10 cellular contexts compared by ENCODE assay signal in the genomic region with DNA sequence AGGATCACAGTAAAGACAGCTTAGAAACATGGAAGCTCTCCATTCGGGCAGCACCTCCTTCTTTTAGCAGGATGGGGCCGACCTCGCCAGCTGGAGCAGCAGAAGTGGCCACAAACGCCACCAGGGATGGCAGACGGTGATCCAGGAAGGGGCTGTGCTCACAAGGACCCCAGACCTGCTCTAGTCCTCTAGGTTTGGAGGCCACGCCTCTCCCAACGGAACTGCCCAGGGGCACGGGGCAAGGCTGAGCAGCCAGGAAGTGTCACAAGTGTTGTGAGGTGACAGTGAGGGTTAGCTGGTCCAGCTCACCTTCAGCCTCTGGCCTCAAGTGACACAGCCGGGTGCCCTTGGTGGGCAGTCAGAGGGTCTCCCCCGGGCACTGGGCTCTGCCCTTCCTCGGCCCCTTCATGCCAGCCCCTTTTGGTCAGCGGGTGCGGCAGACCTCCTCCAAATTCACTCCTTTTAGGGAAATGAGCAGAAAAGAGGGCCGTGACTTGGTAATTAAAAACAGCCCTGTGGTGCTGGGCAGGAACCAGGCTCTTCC. TPM values are rescaled to one million over a fixed set of nuclear protein-coding genes. Genes with fewer than 3 reads are reported as not detected.
A peak's percentile ranks its signal among the peaks of the same experiment; 100 is the strongest.
DNase-seq lines count a peak whose midpoint lies in the region; FAIRE-seq and TF ChIP-seq lines count a peak whose summit lies in the region.
"Had no signal": no experiment of that assay in that cellular context is flagged by ENCODE, and none has a peak within 500 bp of the region (broad histone marks: within the 10 kb centered on the region; RNA-seq: fewer than 3 reads in every experiment).

No MANE protein-coding gene starts in this region.

- no peak overlapping the region for H3K4me3 Mint-ChIP-seq in activated T-helper 2 cell treated with anti-CD3 and anti-CD28 coated beads, Interferon-gamma antibody, Interleukin-2, Interleukin-4, amounts not matched to agents 10 μg/mL and 5 μg/mL and 100 μg/mL, durations not matched to agents 14 hours and 24 hours and 36 hours (ENCODE audit: low read depth)
- H3K4me3 Mint-ChIP-seq: activated CD4-positive, alpha-beta T cell treated with anti-CD3 and anti-CD28 coated beads, Interleukin-2, amount 10 ng/mL, durations not matched to agents 24 days and 14 days had no signal

- DNase-seq in SK-N-MC (ENCODE audit: low read depth, low spot score) (no peak), fibroblast of villous mesenchyme (ENCODE audit: low read depth) (peak; percentile 39), ovary (no peak), frontal cortex (ENCODE audit: low spot score in 2 of 2) (no peak), NCI-H2081 treated with DMSO at 0.1 percent for 48 hours (lab: John Stamatoyannopoulos, UW) (no peak), RPMI8226 (no peak)
- no peak for DNase-seq in activated T-helper 2 cell treated with anti-CD3 and anti-CD28 coated beads, Interferon-gamma antibody, Interleukin-2, Interleukin-4, amounts not matched to agents 10 μg/mL and 5 μg/mL and 100 μg/mL, durations not matched to agents 14 hours and 24 hours and 36 hours (ENCODE audit: low spot score)
- DNase-seq: activated CD4-positive, alpha-beta T cell treated with anti-CD3 and anti-CD28 coated beads, Interleukin-2, amount 10 ng/mL, durations not matched to agents 24 days and 14 days; stimulated activated CD4-positive, alpha-beta T cell treated with anti-CD3 and anti-CD28 coated beads, Interleukin-15, amount 100 ng/mL, for 24 hours had no signal

- H3K36me3 ChIP-seq in BLaER1 treated with 17β-estradiol and CSF1 and Interleukin-3, amounts not matched to agents 10 nM and 100 nM: peaks cover 0 to 39% (median 8%) of the 10 kb centered on the region in 11 experiments; a peak in 12 of 22 replicates
- no peaks in the 10 kb centered on the region for H3K36me3 ChIP-seq in SK-N-MC (ENCODE audit: insufficient read depth, low read length)
- H3K36me3 ChIP-seq in ovary: no peaks in the 10 kb centered on the region

- no peaks in the 10 kb centered on the region for H3K9me3 ChIP-seq in BLaER1 treated with 17β-estradiol and CSF1 and Interleukin-3, amounts not matched to agents 10 nM and 100 nM (replicated peaks in 1 of 11)
- H3K9me3 ChIP-seq in SK-N-MC (ENCODE audit: low read depth, low read length): no peaks in the 10 kb centered on the region
- H3K9me3 ChIP-seq in ovary: no peaks in the 10 kb centered on the region

- no peaks in the 10 kb centered on the region for H3K36me3 Mint-ChIP-seq in activated T-helper 2 cell treated with anti-CD3 and anti-CD28 coated beads, Interferon-gamma antibody, Interleukin-2, Interleukin-4, amounts not matched to agents 10 μg/mL and 5 μg/mL and 100 μg/mL, durations not matched to agents 14 hours and 24 hours and 36 hours (ENCODE audit: low read depth)

- intact Hi-C loops in ovary (cut with DNase I): loop anchor here in 2 of 4 donors (5.0 kb wide), 2 partner anchors 40 to 45 kb away; partner anchors contain the start of gene TIMP2 (in 1 of the 2)
- intact Hi-C loops in activated T-helper 2 cell treated with anti-CD3 and anti-CD28 coated beads, Interferon-gamma antibody, Interleukin-2, Interleukin-4, amounts not matched to agents 10 μg/mL and 5 μg/mL and 100 μg/mL, durations not matched to agents 14 hours and 24 hours and 36 hours (cut with micrococcal nuclease): no loop called here

- H3K27me3 ChIP-seq in BLaER1 treated with 17β-estradiol and CSF1 and Interleukin-3, amounts not matched to agents 10 nM and 100 nM: no peaks in the 10 kb centered on the region
- H3K27me3 ChIP-seq in ovary: no peaks in the 10 kb centered on the region

- H3K4me2 ChIP-seq in BLaER1 treated with 17β-estradiol and CSF1 and Interleukin-3, amounts not matched to agents 10 nM and 100 nM: peak overlapping the region; percentile 87 to 98 (median 95)

- no peak for TF ChIP-seq EP300 in ovary (IDR thresholded peaks at IDR 0.05)

- H3K4me3 ChIP-seq in BLaER1 treated with 17β-estradiol and CSF1 and Interleukin-3, amounts not matched to agents 10 nM and 100 nM: peak overlapping the region; percentile 24 to 57 (median 42); a peak in 13 of 20 replicates
- no peak overlapping the region for H3K4me3 ChIP-seq in SK-N-MC
- no peak overlapping the region for H3K4me3 ChIP-seq in fibroblast of villous mesenchyme (ENCODE audit: low read depth, low read length)
- H3K4me3 ChIP-seq in ovary: no peak overlapping the region

- peaks cover 98 to 100% (median 100%) of the 10 kb centered on the region in 10 experiments for H3K4me1 ChIP-seq in BLaER1 treated with 17β-estradiol and CSF1 and Interleukin-3, amounts not matched to agents 10 nM and 100 nM
- H3K4me1 ChIP-seq in ovary (ENCODE audit: insufficient read depth): peaks cover 42% of the 10 kb centered on the region

- no peak overlapping the region for H3K27ac Mint-ChIP-seq in activated T-helper 2 cell treated with anti-CD3 and anti-CD28 coated beads, Interferon-gamma antibody, Interleukin-2, Interleukin-4, amounts not matched to agents 10 μg/mL and 5 μg/mL and 100 μg/mL, durations not matched to agents 14 hours and 24 hours and 36 hours

- H3K27me3 Mint-ChIP-seq in activated T-helper 2 cell treated with anti-CD3 and anti-CD28 coated beads, Interferon-gamma antibody, Interleukin-2, Interleukin-4, amounts not matched to agents 10 μg/mL and 5 μg/mL and 100 μg/mL, durations not matched to agents 14 hours and 24 hours and 36 hours (ENCODE audit: low read depth): peaks cover 6% of the 10 kb centered on the region

- H3K4me1 Mint-ChIP-seq in activated T-helper 2 cell treated with anti-CD3 and anti-CD28 coated beads, Interferon-gamma antibody, Interleukin-2, Interleukin-4, amounts not matched to agents 10 μg/mL and 5 μg/mL and 100 μg/mL, durations not matched to agents 14 hours and 24 hours and 36 hours (ENCODE audit: low read depth): peaks cover 18% of the 10 kb centered on the region

- H3K9ac ChIP-seq in BLaER1 treated with 17β-estradiol and CSF1 and Interleukin-3, amounts not matched to agents 10 nM and 100 nM: peak overlapping the region; percentile 65 to 89 (median 78)
- H3K9ac ChIP-seq in SK-N-MC (ENCODE audit: insufficient read length): no peak overlapping the region

- TF ChIP-seq CTCF in fibroblast of villous mesenchyme (IDR thresholded peaks at IDR 0.05; ENCODE audit: insufficient read depth, low read depth, low read length) (no peak), ovary (IDR thresholded peaks at IDR 0.05) (no peak)

- H4K20me1 ChIP-seq in BLaER1 treated with 17β-estradiol and CSF1 and Interleukin-3, amounts not matched to agents 10 nM and 100 nM: peaks cover 8 to 89% (median 21%) of the 10 kb centered on the region in 11 experiments; a peak in 14 of 22 replicates

- TF ChIP-seq POLR2A in ovary (IDR thresholded peaks at IDR 0.05): no peak

- 28 to 38% (median 30%) methylated on average over 14 of the region's 14 CpGs for WGBS in ovary, 3 donors

- H3K9me3 Mint-ChIP-seq in activated T-helper 2 cell treated with anti-CD3 and anti-CD28 coated beads, Interferon-gamma antibody, Interleukin-2, Interleukin-4, amounts not matched to agents 10 μg/mL and 5 μg/mL and 100 μg/mL, durations not matched to agents 14 hours and 24 hours and 36 hours: no peaks in the 10 kb centered on the region
- H3K9me3 Mint-ChIP-seq: activated CD4-positive, alpha-beta T cell treated with anti-CD3 and anti-CD28 coated beads, Interleukin-2, amount 10 ng/mL, durations not matched to agents 24 days and 14 days had no signal

- peak overlapping the region; percentile 68 to 92 (median 85) for H3K27ac ChIP-seq in BLaER1 treated with 17β-estradiol and CSF1 and Interleukin-3, amounts not matched to agents 10 nM and 100 nM
- peak overlapping the region; percentile 54 for H3K27ac ChIP-seq in SK-N-MC
- peak overlapping the region; percentile 70 to 84 for H3K27ac ChIP-seq in ovary

- FAIRE-seq in frontal cortex (lab: Jason Lieb, UNC): no peak

RNA-seq across cellular contexts. Expression of gene CEP295NL, which starts 20.4 kb away (rescaled TPM):
- total RNA-seq in fibroblast of villous mesenchyme (3.9 and 5.6 TPM in 2 replicates), ovary (1 to 10 TPM; 1.7 to 8.0 (median 4.5) TPM), frontal cortex (1.2 TPM)
- polyA plus RNA-seq in ovary: 1 to 10 TPM in 1 of 2 donors, under 1 TPM in 1; 0.25 to 1.0 TPM
- total RNA-seq in activated T-helper 2 cell treated with anti-CD3 and anti-CD28 coated beads, Interferon-gamma antibody, Interleukin-2, Interleukin-4, amounts not matched to agents 10 μg/mL and 5 μg/mL and 100 μg/mL, durations not matched to agents 14 hours and 24 hours and 36 hours: not detected in 2 replicates

RNA-seq across cellular contexts. Expression of gene USP36, which starts 42.0 kb away (rescaled TPM):
- total RNA-seq in fibroblast of villous mesenchyme (32.4 and 33.5 TPM in 2 replicates), ovary (100 to 1,000 TPM in 2 of 7 donors, 10 to 100 TPM in 5; 56.0 to 127 (median 69.2) TPM), frontal cortex (18.8 TPM)
- 10 to 100 TPM; 38.7 to 59.1 TPM for polyA plus RNA-seq in ovary
- total RNA-seq in activated T-helper 2 cell treated with anti-CD3 and anti-CD28 coated beads, Interferon-gamma antibody, Interleukin-2, Interleukin-4, amounts not matched to agents 10 μg/mL and 5 μg/mL and 100 μg/mL, durations not matched to agents 14 hours and 24 hours and 36 hours: 103 and 105 TPM in 2 replicates

RNA-seq across cellular contexts. Expression of gene TIMP2, which starts 42.6 kb away (rescaled TPM):
- total RNA-seq in fibroblast of villous mesenchyme (157 and 189 TPM in 2 replicates), ovary (100 to 1,000 TPM; 221 to 854 (median 693) TPM), frontal cortex (33.8 TPM)
- 1,000 to 10,000 TPM in 1 of 2 donors, 100 to 1,000 TPM in 1; 542 to 1,422 TPM for polyA plus RNA-seq in ovary
- total RNA-seq in activated T-helper 2 cell treated with anti-CD3 and anti-CD28 coated beads, Interferon-gamma antibody, Interleukin-2, Interleukin-4, amounts not matched to agents 10 μg/mL and 5 μg/mL and 100 μg/mL, durations not matched to agents 14 hours and 24 hours and 36 hours: 0.71 and 0.84 TPM in 2 replicates

Comparison
In these comparisons a context has a peak if more than half of its experiments do, and no peak if none do; other contexts are left out.
1. H3K4me3 ChIP-seq: peak in BLaER1 treated with 17β-estradiol and CSF1 and Interleukin-3, amounts not matched to agents 10 nM and 100 nM (10 of 10); none in SK-N-MC (single experiment), fibroblast of villous mesenchyme (single experiment) and ovary (single experiment).
2. RNA of gene TIMP2, which starts 42.6 kb away (total RNA-seq): 221 to 854 TPM in ovary, 157 to 189 TPM in fibroblast of villous mesenchyme and 33.8 TPM in frontal cortex (single experiment); 0.71 to 0.84 TPM in activated T-helper 2 cell treated with anti-CD3 and anti-CD28 coated beads, Interferon-gamma antibody, Interleukin-2, Interleukin-4, amounts not matched to agents 10 μg/mL and 5 μg/mL and 100 μg/mL, durations not matched to agents 14 hours and 24 hours and 36 hours; every median in the first group is over 10 times any median in the second.
3. Peak in every context shown above with its lines, with median percentiles within 50 percentile points of each other: H3K27ac ChIP-seq.